8 cellular contexts compared by ENCODE assay signal in the genomic region with DNA sequence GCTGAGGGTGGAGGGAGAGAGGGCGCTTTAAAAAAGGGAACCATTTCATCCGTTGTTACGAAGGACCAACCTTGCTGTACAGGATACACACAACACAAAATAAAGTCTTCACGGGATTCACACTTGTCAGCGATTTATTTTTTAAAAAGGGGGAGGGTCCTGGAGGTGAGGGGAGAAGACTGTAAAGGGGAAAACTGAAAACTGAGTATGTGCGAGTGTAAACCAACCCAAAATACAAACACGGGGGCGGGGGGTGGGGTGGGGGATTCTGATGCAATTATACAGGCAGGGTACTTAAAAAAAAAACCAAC. TPM values are rescaled to one million over a fixed set of nuclear protein-coding genes. Genes with fewer than 3 reads are reported as not detected.
DNase-seq lines count a peak whose midpoint lies in the region; ATAC-seq, FAIRE-seq and TF ChIP-seq lines count a peak whose summit lies in the region.

No MANE protein-coding gene starts in this region.

- H3K36me3 ChIP-seq in HUES64 (ENCODE audit: insufficient read depth, low read length) (peaks cover 28% of the 10 kb centered on the region), mucosa of rectum (ENCODE audit: control insufficient read depth in 2 of 2, insufficient read depth in 2 of 2, low read length in 2 of 2) (peaks cover 20 to 24% of the 10 kb centered on the region in 2 donors)

- peak overlapping the region; percentile 89 for H3K9ac ChIP-seq in HUES64 (ENCODE audit: low read depth, low read length)
- peak overlapping the region; percentile 89 to 97 for H3K9ac ChIP-seq in mucosa of rectum (ENCODE audit: low read depth in 1 of 2, low read length in 2 of 2)

- H3K27ac ChIP-seq in HUES64 (ENCODE audit: low read depth, low read length) (peak overlapping the region; percentile 95), caudate nucleus (ENCODE audit: low read depth, low read length) (peak overlapping the region; percentile 91), mucosa of rectum (ENCODE audit: low read depth in 2 of 2, low read length in 2 of 2) (peak overlapping the region; percentile 95 to 96)

- H3K27me3 ChIP-seq in HUES64 (ENCODE audit: insufficient read depth, low read length) (no peaks in the 10 kb centered on the region), mucosa of rectum (ENCODE audit: control insufficient read depth in 2 of 2, insufficient read depth in 2 of 2, low read length in 2 of 2) (no peaks in the 10 kb centered on the region)

- no peak for TF ChIP-seq POLR2A in H54 (IDR thresholded peaks at IDR 0.05; ENCODE audit: low read depth, low read length)

- H3K4me3 ChIP-seq in HUES64 (ENCODE audit: low read length) (peak overlapping the region; percentile 73), mucosa of rectum (ENCODE audit: low read length in 2 of 2) (peak overlapping the region; percentile 89 to 92)

- WGBS in HUES64: no CpG with 5 or more reads among the region's 8 CpGs

- no peak for FAIRE-seq in H54 (lab: Jason Lieb, UNC)

- H3K9me3 ChIP-seq in HUES64 (ENCODE audit: insufficient read depth, low read depth, low read length): no peaks in the 10 kb centered on the region
- H3K9me3 ChIP-seq in mucosa of rectum (ENCODE audit: control insufficient read depth in 2 of 2, low read length in 2 of 2): no peaks in the 10 kb centered on the region

- ATAC-seq in GM19467 (IDR thresholded peaks at IDR 0.05; ENCODE audit: unreplicated experiment) (peak; percentile 12), GM18858 (IDR thresholded peaks at IDR 0.05; ENCODE audit: unreplicated experiment) (no peak), GM18861 (IDR thresholded peaks at IDR 0.05; ENCODE audit: unreplicated experiment) (no peak)

- DNase-seq in caudate nucleus (lab: John Stamatoyannopoulos, UW) (no peak), H54 (ENCODE audit: insufficient read length, low spot score) (no peak), OCI-M1 (lab: John Stamatoyannopoulos, UW) (no peak)

- H3K4me1 ChIP-seq in HUES64 (ENCODE audit: insufficient read depth, low read length) (peaks cover 12% of the 10 kb centered on the region; the same call in 1 of the 2 replicates), mucosa of rectum (ENCODE audit: control insufficient read depth in 2 of 2, insufficient read depth in 2 of 2, low read length in 2 of 2) (peaks cover 9 to 16% of the 10 kb centered on the region in 2 donors)

RNA-seq across cellular contexts. Expression of a gene that starts 0.5 kb away (rescaled TPM):
- polyA plus RNA-seq in HUES64 (2013, experiment 1 of 2): 35.3 TPM
- 37.8 TPM for polyA plus RNA-seq in HUES64 (2013, experiment 2 of 2)

RNA-seq across cellular contexts. Expression of a gene that starts 19.9 kb away (rescaled TPM):
- polyA plus RNA-seq in HUES64 (2013, experiment 1 of 2): 0.05 TPM
- polyA plus RNA-seq in HUES64 (2013, experiment 2 of 2): not detected

RNA-seq across cellular contexts. Expression of a gene that starts 41.0 kb away (rescaled TPM):
- 0.60 TPM for polyA plus RNA-seq in HUES64 (2013, experiment 1 of 2)
- 0.76 TPM for polyA plus RNA-seq in HUES64 (2013, experiment 2 of 2)

RNA-seq across cellular contexts. Expression of a gene that starts 41.5 kb away (rescaled TPM):
- polyA plus RNA-seq in HUES64 (2013, experiment 1 of 2): 23.6 TPM
- 25.5 TPM for polyA plus RNA-seq in HUES64 (2013, experiment 2 of 2)

RNA-seq across cellular contexts. Expression of a gene that starts 47.5 kb away (rescaled TPM):
- 0.75 TPM for polyA plus RNA-seq in HUES64 (2013, experiment 1 of 2)
- 0.63 TPM for polyA plus RNA-seq in HUES64 (2013, experiment 2 of 2)
